Comparison of ENCODE assay signal across 10 cellular contexts in genomic region chr17:36850794-36851193, GRCh38.
DNase-seq lines count a peak whose midpoint lies in the region; ATAC-seq, FAIRE-seq and TF ChIP-seq lines count a peak whose summit lies in the region.
"Had no signal": no experiment of that assay in that cellular context is flagged by ENCODE, and none has a peak within 500 bp of the region (broad histone marks: within the 10 kb centered on the region; RNA-seq: fewer than 3 reads in every experiment).

No MANE protein-coding gene starts in this region.

- H3K9me2 ChIP-seq in GM23338 (ENCODE audit: insufficient read depth), result no peaks in the 10 kb centered on the region; the same call in 1 of the 2 replicates

- H3K4me1 Mint-ChIP-seq in GM23338 (peaks cover 27% of the 10 kb centered on the region), immature natural killer cell (no peaks in the 10 kb centered on the region)

- H3K36me3 Mint-ChIP-seq in GM23338 (ENCODE audit: low read depth) (no peaks in the 10 kb centered on the region), immature natural killer cell (no peaks in the 10 kb centered on the region)

- H3K36me3 ChIP-seq in A673 (ENCODE audit: insufficient read depth, low read length, poor library complexity, severe bottlenecking) (no peaks in the 10 kb centered on the region), GM23338 (ENCODE audit: insufficient read depth) (no peaks in the 10 kb centered on the region)
- H3K36me3 ChIP-seq: cardiac muscle cell had no signal

- no peaks in the 10 kb centered on the region for H3F3A ChIP-seq in GM23338 (replicated peaks; ENCODE audit: low read depth)

- DNase-seq in A673 (ENCODE audit: low spot score), result peak; percentile 32
- peak; percentile 81 for DNase-seq in H54 (ENCODE audit: insufficient read length, low spot score)
- DNase-seq in SW 1271 (lab: John Stamatoyannopoulos, UW), result peak; percentile 55 to 83
- DNase-seq in fibroblast of the aortic adventitia (ENCODE audit: low read depth), result peak; percentile 51
- DNase-seq in GM23338 (ENCODE audit: low spot score), result no peak
- no peak for DNase-seq in COLO668 (lab: John Stamatoyannopoulos, UW; ENCODE audit: unreplicated experiment)
- DNase-seq in immature natural killer cell, result no peak

- no peak for FAIRE-seq in H54 (lab: Jason Lieb, UNC)
- FAIRE-seq: D721Med had no signal

- H3K27ac ChIP-seq in A673 (ENCODE audit: low read depth, low read length, poor library complexity, severe bottlenecking) (no peak overlapping the region), GM23338 (ENCODE audit: low read depth) (no peak overlapping the region)
- H3K27ac ChIP-seq: cardiac muscle cell had no signal

- H3K4me3 ChIP-seq in A673 (ENCODE audit: low read depth, low read length, poor library complexity, severe bottlenecking) (no peak overlapping the region), fibroblast of the aortic adventitia (ENCODE audit: low read depth, low read length) (no peak overlapping the region), GM23338 (no peak overlapping the region)
- H3K4me3 ChIP-seq: cardiac muscle cell had no signal

- no TSS peak for BruUV-seq in A673 (replicated peaks; lab: Mats Ljungman, UMichigan)

- TF ChIP-seq POLR2A in H54 (IDR thresholded peaks at IDR 0.05; ENCODE audit: low read depth, low read length), result no peak

- H2AFZ ChIP-seq in GM23338, result no peak overlapping the region

- H3K4me2 ChIP-seq in GM23338, result no peak overlapping the region

- H3K27me3 Mint-ChIP-seq in GM23338 (ENCODE audit: insufficient read depth, low read depth, poor library complexity) (peaks cover 4% of the 10 kb centered on the region), immature natural killer cell (ENCODE audit: low read depth in 3 of 3) (peaks cover 0 to 7% (median 3%) of the 10 kb centered on the region in 3 donors)

- POLR2A ChIA-PET in A673 (lab: Charles Lee; ENCODE audit: low non-redundant PET), result no interaction called here

- no peaks in the 10 kb centered on the region for H4K20me1 ChIP-seq in GM23338 (replicated peaks; ENCODE audit: insufficient read depth)

- no peak for ATAC-seq in GM23338
- ATAC-seq in GM18870 (IDR thresholded peaks at IDR 0.05; ENCODE audit: unreplicated experiment), result no peak

- H3K27me3 ChIP-seq in A673 (replicated peaks; ENCODE audit: insufficient read depth, low read depth, low read length, poor library complexity) (no peaks in the 10 kb centered on the region), GM23338 (ENCODE audit: insufficient read depth) (no peaks in the 10 kb centered on the region)
- H3K27me3 ChIP-seq: cardiac muscle cell had no signal

- CTCF ChIA-PET in A673 (lab: Charles Lee), result no interaction called here

- no peaks in the 10 kb centered on the region for H3K79me2 ChIP-seq in GM23338 (replicated peaks; ENCODE audit: insufficient read depth)

- H3K4me1 ChIP-seq in A673 (ENCODE audit: insufficient read depth, low read length, poor library complexity, severe bottlenecking) (peaks cover 19% of the 10 kb centered on the region), GM23338 (ENCODE audit: insufficient read depth) (peaks cover 12% of the 10 kb centered on the region)

- H3K9me3 Mint-ChIP-seq in GM23338 (no peaks in the 10 kb centered on the region; the same call in 2 of the 3 replicates), immature natural killer cell (no peaks in the 10 kb centered on the region)

- no peak overlapping the region for H3K4me3 Mint-ChIP-seq in GM23338
- no peak overlapping the region for H3K4me3 Mint-ChIP-seq in immature natural killer cell

- TF ChIP-seq CTCF in A673 (conservative IDR thresholded peaks at IDR 0.05; ENCODE audit: low read depth, low read length) (no peak), fibroblast of the aortic adventitia (IDR thresholded peaks at IDR 0.05; ENCODE audit: insufficient read depth, low read length) (no peak), GM23338 (conservative IDR thresholded peaks at IDR 0.05; ENCODE audit: low read depth in 2 of 2) (no peak)

- no peak overlapping the region for H3K27ac Mint-ChIP-seq in GM23338
- no peak overlapping the region for H3K27ac Mint-ChIP-seq in immature natural killer cell

- intact Hi-C loops in A673 (cut with micrococcal nuclease; ENCODE audit: unreplicated experiment), result no loop called here

- H3K9me3 ChIP-seq in A673 (ENCODE audit: low read depth, low read length, poor library complexity, severe bottlenecking), result no peaks in the 10 kb centered on the region

TF ChIP-seq in GM23338, 12 proteins besides CTCF, POLR2A, EP300 and RAD21 (continues in another document):
- TF ChIP-seq REST (IDR thresholded peaks at IDR 0.05; ENCODE audit: unreplicated experiment), result no peak
- no peak for TF ChIP-seq ZNF114 (CRISPR knock-in tag; IDR thresholded peaks at IDR 0.05)
- TF ChIP-seq JUNB (IDR thresholded peaks at IDR 0.05; ENCODE audit: unreplicated experiment), result no peak
- no peak for TF ChIP-seq NANOG (IDR thresholded peaks at IDR 0.05; ENCODE audit: borderline replicate concordance)
- no peak for TF ChIP-seq POLR2AphosphoS5 (IDR thresholded peaks at IDR 0.05; ENCODE audit: low read depth)
- no peak for TF ChIP-seq EZH2 (IDR thresholded peaks at IDR 0.05; ENCODE audit: low read depth, unreplicated experiment)

Comparison
In these comparisons a context has a peak if more than half of its experiments do, and no peak if none do; other contexts are left out.
1. DNase-seq: peak in A673 (single experiment), H54 (single experiment), SW 1271 (2 of 2) and fibroblast of the aortic adventitia (single experiment); none in GM23338 (single experiment), COLO668 (single experiment) and immature natural killer cell (0 of 3).